Comparison of ENCODE assay signal across 23 cellular contexts in genomic region chr16:86215979-86216585, GRCh38.
A peak's percentile ranks its signal among the peaks of the same experiment; 100 is the strongest.
DNase-seq lines count a peak whose midpoint lies in the region; ATAC-seq, FAIRE-seq and TF ChIP-seq lines count a peak whose summit lies in the region.
"Had no signal": no experiment of that assay in that cellular context is flagged by ENCODE, and none has a peak within 500 bp of the region (broad histone marks: within the 10 kb centered on the region; RNA-seq: fewer than 3 reads in every experiment).

No MANE protein-coding gene starts in this region.

- no peaks in the 10 kb centered on the region for H3K79me1 ChIP-seq in neuronal stem cell (ENCODE audit: low read depth, low read length)

- no peak overlapping the region for H3K18ac ChIP-seq in neuronal stem cell (ENCODE audit: low read length)

- ATAC-seq in left cardiac atrium (no peak), HG02798 (IDR thresholded peaks at IDR 0.05; ENCODE audit: poor library complexity, unreplicated experiment) (no peak)
- ATAC-seq: HCT116 had no signal

- H3K4me1 ChIP-seq in neuronal stem cell (ENCODE audit: control insufficient read depth in 2 of 2, insufficient read depth in 1 of 2, low read depth in 1 of 2, low read length in 2 of 2): no peaks in the 10 kb centered on the region
- H3K4me1 ChIP-seq: BE2C had no signal

- H3K9me3 ChIP-seq in neuronal stem cell (replicated peaks in 1 of 2; ENCODE audit: control insufficient read depth in 2 of 2, insufficient read depth in 1 of 2, low read depth in 1 of 2, low read length in 2 of 2): peaks cover 0 to 4% of the 10 kb centered on the region in 2 donors
- H3K9me3 ChIP-seq: BE2C had no signal

- no peak overlapping the region for H2AFZ ChIP-seq in neuronal stem cell (ENCODE audit: low read length)

- no peaks in the 10 kb centered on the region for H3K27me3 ChIP-seq in bronchial epithelial cell (ENCODE audit: control insufficient read depth, insufficient read depth, low read length)
- H3K27me3 ChIP-seq in neuronal stem cell (ENCODE audit: control insufficient read depth in 3 of 3, insufficient read depth in 3 of 3, low read depth in 1 of 3, low read length in 3 of 3): peaks cover 0 to 6% (median 0%) of the 10 kb centered on the region in 3 experiments

- no peak overlapping the region for H3K4ac ChIP-seq in neuronal stem cell (ENCODE audit: low read length)

- H3K4me3 ChIP-seq in bronchial epithelial cell (ENCODE audit: low read depth, low read length) (no peak overlapping the region), neuronal stem cell (ENCODE audit: low read length in 2 of 2) (no peak overlapping the region)

- WGBS in neuronal stem cell (ENCODE audit: extremely low coverage in 2 of 2, insufficient read length in 2 of 2, insufficient replicate concordance in 1 of 2), 2 donors: no CpG with 5 or more reads among the region's 9 CpGs

- no peak overlapping the region for H4K8ac ChIP-seq in neuronal stem cell (ENCODE audit: low read depth, low read length)

- H3K36me3 ChIP-seq in bronchial epithelial cell (ENCODE audit: control insufficient read depth, insufficient read depth, low read length): no peaks in the 10 kb centered on the region
- no peaks in the 10 kb centered on the region for H3K36me3 ChIP-seq in neuronal stem cell (replicated peaks in 1 of 2; ENCODE audit: control insufficient read depth in 2 of 2, insufficient read depth in 2 of 2, low read length in 2 of 2)
- H3K36me3 ChIP-seq: BE2C had no signal

- H2BK120ac ChIP-seq in neuronal stem cell (ENCODE audit: low read depth, low read length): no peak overlapping the region

- H4K91ac ChIP-seq in neuronal stem cell (ENCODE audit: low read depth, low read length, poor library complexity): no peak overlapping the region

- H2BK15ac ChIP-seq in neuronal stem cell (ENCODE audit: low read length): no peak overlapping the region

- H3K9ac ChIP-seq in neuronal stem cell (ENCODE audit: low read depth, low read length, poor library complexity): peak overlapping the region; percentile 12

- peak overlapping the region; percentile 38 for H3K23ac ChIP-seq in neuronal stem cell (ENCODE audit: low read depth, low read length, poor library complexity)

- no peak overlapping the region for H3K14ac ChIP-seq in neuronal stem cell (ENCODE audit: low read length)

- H2BK12ac ChIP-seq in neuronal stem cell (ENCODE audit: low read length): no peak overlapping the region

- no peak for TF ChIP-seq CTCF in bronchial epithelial cell (IDR thresholded peaks at IDR 0.05; ENCODE audit: insufficient read depth, low read length, severe bottlenecking)

- no peak overlapping the region for H3K4me2 ChIP-seq in neuronal stem cell (ENCODE audit: insufficient read depth, low read length, poor library complexity, severe bottlenecking)

- intact Hi-C loops in cardiac septum (cut with DNase I) (no loop called here), left cardiac atrium (cut with DNase I) (no loop called here)

- DNase-seq in cardiac septum (ENCODE audit: low spot score) (peak; percentile 70), left cardiac atrium (no peak), bronchial epithelial cell (ENCODE audit: low read depth) (no peak), neuronal stem cell (ENCODE audit: low spot score) (no peak), ureter (ENCODE audit: low spot score) (peak; percentile 40), SIG-M5 treated with dmso at 0.1 percent for 504 hours (lab: John Stamatoyannopoulos, UW; ENCODE audit: unreplicated experiment) (no peak), activated gamma-delta T cell treated with Interleukin-2 at 50 U/mL for 16 hours (no peak)
- DNase-seq: BE2C; CD4-positive, CD25-positive, alpha-beta regulatory T cell; DMS79; NCI-H1105 treated with DMSO at 0.1 percent for 48 hours; NCI-H1694; NCI-H2081; NCI-H2171; NCI-H345; NCI-H524; NCI-H82 had no signal

- H3K27ac ChIP-seq in neuronal stem cell (replicated peaks; ENCODE audit: low read length): no peak overlapping the region

- FAIRE-seq in bronchial epithelial cell (lab: Jason Lieb, UNC): peak; percentile 36
- FAIRE-seq: A204.1, GM19239, H1, HTR-8/SVneo had no signal

- no peak overlapping the region for H2BK5ac ChIP-seq in neuronal stem cell (ENCODE audit: low read length)

- H2AK5ac ChIP-seq in neuronal stem cell (ENCODE audit: low read depth, low read length): no peak overlapping the region

Comparison
In these comparisons a context has a peak if more than half of its experiments do, and no peak if none do; other contexts are left out.
1. DNase-seq: peak in cardiac septum (single experiment) and ureter (single experiment); none in left cardiac atrium (single experiment), bronchial epithelial cell (single experiment), neuronal stem cell (single experiment), SIG-M5 treated with dmso at 0.1 percent for 504 hours (single experiment) and activated gamma-delta T cell treated with Interleukin-2 at 50 U/mL for 16 hours (single experiment).